9 cellular contexts compared by ENCODE assay signal in the genomic region with DNA sequence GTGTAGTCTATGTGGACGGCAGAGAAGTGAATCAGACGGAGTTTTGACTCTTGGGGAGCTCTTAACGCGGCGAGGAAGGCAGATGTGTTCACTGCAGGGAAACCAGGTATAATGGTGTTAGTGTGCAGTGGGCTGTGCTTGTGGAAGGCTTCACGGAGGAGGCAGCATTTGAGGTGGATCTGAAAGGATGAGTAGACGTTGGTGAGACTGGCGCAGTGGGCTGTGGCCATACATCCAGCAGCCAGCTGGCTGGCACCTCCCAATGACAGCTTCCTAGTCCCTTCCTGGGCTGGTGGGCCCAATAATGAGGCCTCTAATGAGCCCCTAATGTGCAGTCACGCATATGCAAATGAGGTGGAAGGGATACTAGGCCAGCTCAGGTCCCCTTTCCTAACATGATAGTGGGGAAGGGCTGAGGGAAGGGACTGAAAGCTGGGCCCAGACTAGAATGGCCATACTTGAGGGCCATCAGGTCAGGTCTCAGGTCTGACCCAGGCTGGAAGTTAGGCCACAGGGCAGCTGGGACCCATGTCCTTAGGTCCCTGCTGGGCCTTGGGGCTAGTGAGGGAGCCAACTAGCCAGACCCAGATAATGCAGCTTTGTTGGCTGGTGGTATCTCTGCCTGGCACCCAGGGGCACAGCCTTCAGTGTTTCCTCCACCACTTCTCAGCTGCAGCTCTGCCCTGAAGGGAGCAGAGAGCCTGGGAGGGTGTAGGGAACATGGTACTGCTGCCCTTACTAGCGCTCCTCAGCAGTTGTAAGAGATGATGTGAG. TPM values are rescaled to one million over a fixed set of nuclear protein-coding genes. Genes with fewer than 3 reads are reported as not detected.
DNase-seq lines count a peak whose midpoint lies in the region; ATAC-seq and TF ChIP-seq lines count a peak whose summit lies in the region.
"Had no signal": no experiment of that assay in that cellular context is flagged by ENCODE, and none has a peak within 500 bp of the region (broad histone marks: within the 10 kb centered on the region; RNA-seq: fewer than 3 reads in every experiment).

No MANE protein-coding gene starts in this region.

- peak overlapping the region; percentile 97 for H3K27ac Mint-ChIP-seq in CD4-positive, alpha-beta T cell

- H3K4me1 Mint-ChIP-seq in CD4-positive, alpha-beta T cell (ENCODE audit: low read depth) = peaks cover 77% of the 10 kb centered on the region

- 81 to 82% methylated on average over 10 of the region's 10 CpGs for WGBS in esophagus, 2 donors

- no peaks in the 10 kb centered on the region for H3K27me3 Mint-ChIP-seq in CD4-positive, alpha-beta T cell

- H3K36me3 ChIP-seq in RWPE2 (ENCODE audit: low read depth) (peaks cover 44% of the 10 kb centered on the region), esophagus (ENCODE audit: control insufficient read depth in 2 of 2, insufficient read depth in 2 of 2, low read length in 1 of 2) (peaks cover 0 to 2% of the 10 kb centered on the region in 2 donors)

- POLR2A ChIA-PET in CD4-positive, alpha-beta T cell (lab: Charles Lee) = interaction anchor here (0.6 to 5.5 kb wide), 14 partner anchors 9 to 391 kb away, joined by 3 to 194 read pairs (median 4); a partner anchor contains a TSS

- intact Hi-C loops in CD4-positive, alpha-beta T cell (cut with DNase I, micrococcal nuclease) = loop anchor here in 1 of 2 experiments (5.0 kb wide), 1 partner anchor 62 kb away; a partner anchor contains a TSS

- no peaks in the 10 kb centered on the region for H3K9me3 ChIP-seq in CD4-positive, alpha-beta T cell (ENCODE audit: control insufficient read depth, low read length)
- H3K9me3 ChIP-seq in RWPE2 (ENCODE audit: severe bottlenecking) = no peaks in the 10 kb centered on the region
- no peaks in the 10 kb centered on the region for H3K9me3 ChIP-seq in esophagus (ENCODE audit: control insufficient read depth in 2 of 2, insufficient read depth in 1 of 2, low read depth in 1 of 2, low read length in 1 of 2)

- H3K27ac ChIP-seq in CD4-positive, alpha-beta T cell (ENCODE audit: low read depth, low read length) = peak overlapping the region; percentile 93
- peak overlapping the region; percentile 97 for H3K27ac ChIP-seq in RWPE2 (ENCODE audit: poor library complexity, severe bottlenecking)
- H3K27ac ChIP-seq in esophagus (ENCODE audit: low read depth in 2 of 2, low read length in 1 of 2) = peak overlapping the region; percentile 88 to 94

- H3K4me3 Mint-ChIP-seq in CD4-positive, alpha-beta T cell = peak overlapping the region; percentile 88

- no peaks in the 10 kb centered on the region for H3K9me3 Mint-ChIP-seq in CD4-positive, alpha-beta T cell

- no peak for TF ChIP-seq CTCF in CD4-positive, alpha-beta T cell (IDR thresholded peaks at IDR 0.05)
- TF ChIP-seq CTCF in RWPE2 (IDR thresholded peaks at IDR 0.05; ENCODE audit: poor library complexity, severe bottlenecking) = no peak

- H3K4me1 ChIP-seq in RWPE2 (ENCODE audit: insufficient read depth, poor library complexity, severe bottlenecking) (peaks cover 42% of the 10 kb centered on the region), esophagus (ENCODE audit: control insufficient read depth in 2 of 2, insufficient read depth in 2 of 2, low read length in 1 of 2) (peaks cover 20 to 35% of the 10 kb centered on the region in 2 donors)

- CTCF ChIA-PET in CD4-positive, alpha-beta T cell (lab: Charles Lee) = interaction anchor here (1.2 to 6.3 kb wide), 4 partner anchors 9 to 123 kb away, joined by 3 to 74 read pairs (median 15); a partner anchor contains a TSS

- H3K4me3 ChIP-seq in RWPE2 (ENCODE audit: severe bottlenecking) = no peak overlapping the region
- no peak overlapping the region for H3K4me3 ChIP-seq in esophagus (ENCODE audit: low read depth in 1 of 2, low read length in 2 of 2)

- no peaks in the 10 kb centered on the region for H3K27me3 ChIP-seq in CD4-positive, alpha-beta T cell (ENCODE audit: control insufficient read depth, insufficient read depth, low read length)
- H3K27me3 ChIP-seq in RWPE2 (ENCODE audit: insufficient read depth, poor library complexity, severe bottlenecking) = no peaks in the 10 kb centered on the region
- H3K27me3 ChIP-seq in esophagus (ENCODE audit: control insufficient read depth in 1 of 2, insufficient read depth in 2 of 2, low read length in 2 of 2) = no peaks in the 10 kb centered on the region

- no peak for ATAC-seq in CD4-positive, alpha-beta T cell (ENCODE audit: poor library complexity)
- ATAC-seq in RWPE2 (ENCODE audit: low read depth) = no peak
- ATAC-seq in HG02852 (IDR thresholded peaks at IDR 0.05; ENCODE audit: unreplicated experiment) = no peak
- no peak for ATAC-seq in activated CD4-positive, CD25-positive, alpha-beta regulatory T cell treated with anti-CD3 and anti-CD28 coated beads, Interleukin-2, amount 50 U/mL, for 24 hours
- no peak for ATAC-seq in HG03045 (IDR thresholded peaks at IDR 0.05; ENCODE audit: unreplicated experiment)

- H3K36me3 Mint-ChIP-seq in CD4-positive, alpha-beta T cell (ENCODE audit: low read depth) = peaks cover 46% of the 10 kb centered on the region

- no peak for DNase-seq in CD4-positive, alpha-beta T cell
- no peak for DNase-seq in RWPE2 (ENCODE audit: low spot score)
- peak; percentile 94 for DNase-seq in pons (ENCODE audit: low spot score)
- DNase-seq in NCI-H2081 treated with DMSO at 0.1 percent for 48 hours (lab: John Stamatoyannopoulos, UW) = no peak

RNA-seq across cellular contexts. Expression of a gene that starts 3.8 kb away (rescaled TPM):
- 100 to 1,000 TPM; 156 to 163 TPM for total RNA-seq in CD4-positive, alpha-beta T cell
- polyA plus RNA-seq in esophagus = 10 to 100 TPM; 33.1 to 55.3 TPM

RNA-seq across cellular contexts. Expression of a gene that starts 10.5 kb away (rescaled TPM):
- 10 to 100 TPM; 18.4 to 21.3 TPM for total RNA-seq in CD4-positive, alpha-beta T cell
- polyA plus RNA-seq in esophagus = 10 to 100 TPM; 38.2 to 77.1 TPM

RNA-seq across cellular contexts. Expression of a gene that starts 34.8 kb away (rescaled TPM):
- total RNA-seq in CD4-positive, alpha-beta T cell = under 1 TPM; 0.05 to 0.06 TPM
- polyA plus RNA-seq in esophagus = 1 to 10 TPM; 2.0 to 2.9 TPM
- total RNA-seq: T-helper 1 cell treated with Interleukin-12 subunit alpha and Interleukin-12 subunit beta and Interleukin-4 antibody, amounts not matched to agents 30 ng/mL and 1 ng/mL, for 36 hours had no signal
